21 cellular contexts compared by ENCODE assay signal in genomic region chrX:107445146-107445545, GRCh38.
"Had no signal": no experiment of that assay in that cellular context is flagged by ENCODE, and none has a peak within 500 bp of the region (broad histone marks: within the 10 kb centered on the region; RNA-seq: fewer than 3 reads in every experiment).

No MANE protein-coding gene starts in this region.

- DNase-seq: effector memory CD8-positive, alpha-beta T cell; esophagus squamous epithelium; foreskin fibroblast; immature natural killer cell; kidney; left cardiac atrium; left ventricle myocardium inferior; lower lobe of right lung; mesenchymal stem cell; midbrain; psoas muscle; retina; right lobe of liver; stimulated activated CD4-positive, alpha-beta T cell treated with anti-CD3 and anti-CD28 coated beads, Interleukin-4, amount 100 ng/mL, for 1 hour; stimulated activated CD8-positive, alpha-beta memory T cell treated with anti-CD3 and anti-CD28 coated beads, Interleukin-4, amount 100 ng/mL, for 48 hours; stimulated activated naive CD8-positive, alpha-beta T cell treated with anti-CD3 and anti-CD28 coated beads, Interleukin-15, Interleukin-2, amounts not matched to agents 100 U/mL and 50 U/mL, for 24 hours; tibial artery; upper lobe of left lung; uterus had no signal

- ATAC-seq: effector memory CD8-positive, alpha-beta T cell; left cardiac atrium; lower lobe of right lung; natural killer cell treated with Interleukin-12 subunit alpha and Interleukin-12 subunit beta and Interleukin-15 and Interleukin-18, amount 100 ng/mL, for 72 hours; psoas muscle; right lobe of liver; stimulated activated effector memory CD8-positive, alpha-beta T cell treated with anti-CD3 and anti-CD28 coated beads, Interleukin-12 subunit alpha, Interleukin-12 subunit beta, amount 100 ng/mL, for 72 hours; stimulated activated naive CD8-positive, alpha-beta T cell treated with anti-CD3 and anti-CD28 coated beads, Interleukin-15, Interleukin-2, amounts not matched to agents 100 U/mL and 50 U/mL, for 24 hours had no signal
